ENCODE assay signal across 25 cellular contexts in genomic region chr11:917426-917825, GRCh38.
"Had no signal": no experiment of that assay in that cellular context is flagged by ENCODE, and none has a peak within 500 bp of the region (broad histone marks: within the 10 kb centered on the region; RNA-seq: fewer than 3 reads in every experiment).

No MANE protein-coding gene starts in this region.

- H3K4me1 Mint-ChIP-seq: stimulated activated effector memory CD8-positive, alpha-beta T cell treated with anti-CD3 and anti-CD28 coated beads, Interleukin-12 subunit alpha, Interleukin-12 subunit beta, amount 100 ng/mL, for 72 hours; stimulated activated naive CD8-positive, alpha-beta T cell treated with anti-CD3 and anti-CD28 coated beads, Interleukin-15, amount 100 ng/mL, for 72 hours had no signal

- H3K9me3 ChIP-seq: heart right ventricle, lower lobe of right lung, neutrophil, right atrium auricular region, spleen, transverse colon, upper lobe of right lung had no signal

- H3K4me3 ChIP-seq: heart right ventricle, hepatocyte, lower lobe of right lung, right atrium auricular region, spleen, transverse colon, upper lobe of right lung had no signal

- H3K4me2 ChIP-seq: hepatocyte had no signal

- DNase-seq: heart right ventricle; islet precursor cell; lower lobe of right lung; mammary epithelial cell; mesenchymal stem cell; naive thymus-derived CD8-positive, alpha-beta T cell; occipital lobe; small intestine; spleen; stimulated activated CD4-positive, alpha-beta T cell treated with anti-CD3 and anti-CD28 coated beads, Interleukin-4, amount 100 ng/mL, for 24 hours; stimulated activated naive CD4-positive, alpha-beta T cell treated with Interleukin-2 at 50 U/mL for 16 hours; stimulated activated naive CD8-positive, alpha-beta T cell treated with anti-CD3 and anti-CD28 coated beads, Interleukin-15, amount 100 ng/mL, for 72 hours; substantia nigra; transverse colon; upper lobe of right lung had no signal

- H3K36me3 ChIP-seq: heart right ventricle, lower lobe of right lung, neutrophil, right atrium auricular region, spleen, transverse colon, upper lobe of right lung had no signal

- FAIRE-seq: small intestine, urothelium cell line had no signal

- H3K27me3 ChIP-seq: heart right ventricle, hepatocyte, neutrophil, right atrium auricular region, spleen, transverse colon, upper lobe of right lung had no signal

- H2AFZ ChIP-seq: hepatocyte, parathyroid adenoma had no signal

- H3K9ac ChIP-seq: parathyroid adenoma had no signal

- H3K79me2 ChIP-seq: hepatocyte, parathyroid adenoma had no signal

- H3K27ac ChIP-seq: hepatocyte, lower lobe of right lung, neutrophil, parathyroid adenoma, right atrium auricular region, transverse colon, upper lobe of right lung had no signal

- H3K4me3 Mint-ChIP-seq: naive thymus-derived CD8-positive, alpha-beta T cell; nephron; neural crest cell; stimulated activated effector memory CD8-positive, alpha-beta T cell treated with anti-CD3 and anti-CD28 coated beads, Interleukin-12 subunit alpha, Interleukin-12 subunit beta, amount 100 ng/mL, for 72 hours; stimulated activated naive CD8-positive, alpha-beta T cell treated with anti-CD3 and anti-CD28 coated beads, Interleukin-15, amount 100 ng/mL, for 72 hours had no signal

- H3K36me3 Mint-ChIP-seq: naive thymus-derived CD8-positive, alpha-beta T cell; stimulated activated effector memory CD8-positive, alpha-beta T cell treated with anti-CD3 and anti-CD28 coated beads, Interleukin-12 subunit alpha, Interleukin-12 subunit beta, amount 100 ng/mL, for 72 hours had no signal

- ATAC-seq: heart right ventricle; left lobe of liver; lower lobe of right lung; naive thymus-derived CD8-positive, alpha-beta T cell; sciatic nerve; stimulated activated effector memory CD8-positive, alpha-beta T cell treated with anti-CD3 and anti-CD28 coated beads, Interleukin-12 subunit alpha, Interleukin-12 subunit beta, amount 100 ng/mL, for 72 hours; stimulated activated naive CD8-positive, alpha-beta T cell treated with anti-CD3 and anti-CD28 coated beads, Interleukin-15, amount 100 ng/mL, for 72 hours; upper lobe of right lung had no signal

- H3K4me1 ChIP-seq: lower lobe of right lung, parathyroid adenoma, right atrium auricular region, transverse colon had no signal

- H3K9me3 Mint-ChIP-seq: naive thymus-derived CD8-positive, alpha-beta T cell; nephron; neural crest cell; stimulated activated effector memory CD8-positive, alpha-beta T cell treated with anti-CD3 and anti-CD28 coated beads, Interleukin-12 subunit alpha, Interleukin-12 subunit beta, amount 100 ng/mL, for 72 hours; stimulated activated naive CD8-positive, alpha-beta T cell treated with anti-CD3 and anti-CD28 coated beads, Interleukin-15, amount 100 ng/mL, for 72 hours had no signal

- H3K27ac Mint-ChIP-seq: nephron; stimulated activated effector memory CD8-positive, alpha-beta T cell treated with anti-CD3 and anti-CD28 coated beads, Interleukin-12 subunit alpha, Interleukin-12 subunit beta, amount 100 ng/mL, for 72 hours had no signal

- H3K27me3 Mint-ChIP-seq: naive thymus-derived CD8-positive, alpha-beta T cell; stimulated activated naive CD8-positive, alpha-beta T cell treated with anti-CD3 and anti-CD28 coated beads, Interleukin-15, amount 100 ng/mL, for 72 hours had no signal
